In the genomic region with DNA sequence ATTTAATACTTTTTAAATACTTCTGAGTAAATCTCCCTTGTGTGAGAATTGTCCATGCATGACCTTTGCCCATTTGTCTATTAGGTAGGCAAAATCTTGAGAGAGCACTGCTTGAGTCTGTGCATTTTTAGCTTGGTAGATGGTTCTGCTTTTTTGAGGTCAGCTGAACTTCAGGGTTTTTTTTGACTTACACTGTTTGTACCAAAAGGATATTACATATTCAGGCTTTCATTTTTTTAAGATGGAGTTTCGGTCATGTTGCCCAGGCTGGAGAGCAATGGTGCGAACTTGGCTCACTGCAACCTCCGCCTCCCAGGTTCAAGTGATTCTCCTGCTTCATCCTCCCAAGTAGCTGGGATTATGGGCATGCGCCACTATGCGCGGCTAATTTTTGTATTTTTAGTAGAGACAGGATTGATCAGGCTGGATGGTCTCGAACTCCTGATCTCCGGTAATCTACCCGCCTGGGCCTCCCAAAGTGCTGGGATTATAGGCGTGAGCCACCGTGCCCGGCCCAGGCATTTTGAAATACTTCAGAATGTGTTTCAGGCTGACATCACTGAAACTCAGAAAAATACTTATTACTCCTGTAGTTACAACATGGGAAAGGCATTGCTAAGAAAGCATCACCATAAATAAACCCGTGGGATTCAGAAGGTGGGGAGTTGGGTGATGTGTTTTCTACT, we compare ENCODE assay signal across 8 cellular contexts. TPM values are rescaled to one million over a fixed set of nuclear protein-coding genes. Genes with fewer than 3 reads are reported as not detected.
A peak's percentile ranks its signal among the peaks of the same experiment; 100 is the strongest.
DNase-seq lines count a peak whose midpoint lies in the region; ATAC-seq and TF ChIP-seq lines count a peak whose summit lies in the region.

No MANE protein-coding gene starts in this region.

- H3K36me3 Mint-ChIP-seq in activated T-cell treated with anti-CD3 and anti-CD28 coated beads, Interleukin-2, amount 50 U/mL, for 24 hours (ENCODE audit: low read depth), result peaks cover 41% of the 10 kb centered on the region

- no peak for TF ChIP-seq CTCF in SU-DHL-6 (IDR thresholded peaks at IDR 0.05; ENCODE audit: insufficient read depth, low read length, poor library complexity, severe bottlenecking)

- peaks cover 34% of the 10 kb centered on the region for H3F3A ChIP-seq in SU-DHL-6 (ENCODE audit: insufficient read depth)

- no peaks in the 10 kb centered on the region for H3K27me3 Mint-ChIP-seq in activated T-cell treated with anti-CD3 and anti-CD28 coated beads, Interleukin-2, amount 50 U/mL, for 24 hours

- DNase-seq in activated T-cell treated with anti-CD3 and anti-CD28 coated beads, Interleukin-2, amount 50 U/mL, for 24 hours, result no peak
- DNase-seq in activated T-cell treated with anti-CD3 and anti-CD28 coated beads, Interleukin-2, amount 50 U/mL, for 48 hours, result no peak
- DNase-seq in left lobe of liver (ENCODE audit: low spot score) (no peak), mucosa of gallbladder (ENCODE audit: low spot score) (no peak), midbrain (lab: John Stamatoyannopoulos, UW) (no peak)

- H3K4me3 ChIP-seq in SU-DHL-6 (ENCODE audit: insufficient read depth, low read length, poor library complexity, severe bottlenecking), result peak overlapping the region; percentile 39
- H3K4me3 ChIP-seq in skeletal muscle tissue (ENCODE audit: low read length in 3 of 3), result no peak overlapping the region

- ATAC-seq in HG02970 (IDR thresholded peaks at IDR 0.05; ENCODE audit: low FRiP score, unreplicated experiment) (peak; percentile 52), left lobe of liver (no peak)

- peaks cover 92% of the 10 kb centered on the region for H3K79me2 ChIP-seq in SU-DHL-6 (ENCODE audit: insufficient read depth, low read length)

- peak overlapping the region; percentile 53 for H3K27ac Mint-ChIP-seq in activated T-cell treated with anti-CD3 and anti-CD28 coated beads, Interleukin-2, amount 50 U/mL, for 24 hours

- no peaks in the 10 kb centered on the region for H4K20me1 ChIP-seq in SU-DHL-6 (ENCODE audit: low read depth, low read length)

- H3K9me3 ChIP-seq in SU-DHL-6 (ENCODE audit: insufficient read depth, low read length) (no peaks in the 10 kb centered on the region), skeletal muscle tissue (ENCODE audit: control insufficient read depth in 3 of 3, low read length in 3 of 3) (no peaks in the 10 kb centered on the region)

- H3K36me3 ChIP-seq in SU-DHL-6 (ENCODE audit: low read length), result no peaks in the 10 kb centered on the region
- H3K36me3 ChIP-seq in skeletal muscle tissue (ENCODE audit: control insufficient read depth in 3 of 3, insufficient read depth in 3 of 3, low read length in 3 of 3), result no peaks in the 10 kb centered on the region

- H3K9me2 ChIP-seq in SU-DHL-6 (replicated peaks; ENCODE audit: insufficient read depth, low read length), result no peaks in the 10 kb centered on the region

- peaks cover 72% of the 10 kb centered on the region for H3K4me1 Mint-ChIP-seq in activated T-cell treated with anti-CD3 and anti-CD28 coated beads, Interleukin-2, amount 50 U/mL, for 24 hours (ENCODE audit: low read depth)

- no peaks in the 10 kb centered on the region for H3K9me3 Mint-ChIP-seq in activated T-cell treated with anti-CD3 and anti-CD28 coated beads, Interleukin-2, amount 50 U/mL, for 24 hours

- no peak overlapping the region for H3K4me3 Mint-ChIP-seq in activated T-cell treated with anti-CD3 and anti-CD28 coated beads, Interleukin-2, amount 50 U/mL, for 24 hours

- no peaks in the 10 kb centered on the region for H3K27me3 ChIP-seq in SU-DHL-6 (ENCODE audit: low read length)
- H3K27me3 ChIP-seq in skeletal muscle tissue (ENCODE audit: control insufficient read depth in 3 of 3, insufficient read depth in 3 of 3, low read length in 3 of 3), result no peaks in the 10 kb centered on the region

- peaks cover 2 to 12% (median 10%) of the 10 kb centered on the region in 3 donors for H3K4me1 ChIP-seq in skeletal muscle tissue (ENCODE audit: control insufficient read depth in 3 of 3, insufficient read depth in 3 of 3, low read length in 3 of 3)

- peak overlapping the region; percentile 70 for H3K27ac ChIP-seq in SU-DHL-6 (ENCODE audit: low read depth, low read length)
- H3K27ac ChIP-seq in skeletal muscle tissue (ENCODE audit: low read depth, low read length), result peak overlapping the region; percentile 58

- peak overlapping the region; percentile 38 for H3K9ac ChIP-seq in SU-DHL-6 (ENCODE audit: low read length)
- H3K9ac ChIP-seq in skeletal muscle tissue (ENCODE audit: low read depth in 1 of 3, low read length in 3 of 3), result no peak overlapping the region

- peak overlapping the region; percentile 61 for H3K4me2 ChIP-seq in SU-DHL-6 (ENCODE audit: low read depth, low read length, poor library complexity, severe bottlenecking)

- no peak overlapping the region for H2AFZ ChIP-seq in SU-DHL-6 (ENCODE audit: low read depth, low read length, severe bottlenecking)

RNA-seq across cellular contexts. Expression of a gene that starts 11.1 kb away (rescaled TPM):
- 31.8 TPM for total RNA-seq in skeletal muscle tissue
- 11.2 TPM for total RNA-seq in left lobe of liver
- 130 TPM for total RNA-seq in mucosa of gallbladder
